2 cellular contexts compared by ENCODE assay signal in the genomic region with DNA sequence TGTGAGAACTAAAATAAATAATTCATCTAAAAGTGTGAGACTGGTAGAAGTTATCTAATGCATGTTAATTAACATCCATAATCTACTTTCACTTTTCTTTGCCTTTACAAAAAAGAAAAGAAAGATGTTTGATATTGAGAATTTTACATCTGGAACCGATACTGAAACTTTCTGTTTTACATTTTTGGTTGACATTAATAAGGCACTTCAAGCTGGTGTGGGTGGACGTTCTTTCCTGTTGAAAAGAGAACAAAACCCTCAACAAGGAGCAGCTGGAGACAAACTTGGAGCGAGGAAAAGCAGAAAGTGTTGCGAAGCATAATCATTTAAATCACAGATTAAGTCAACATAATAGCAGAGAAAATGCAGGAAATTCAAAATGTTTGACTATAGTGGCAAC.
TF ChIP-seq lines count a peak whose summit lies in the region.

No MANE protein-coding gene starts in this region.

TF ChIP-seq in WTC11, 78 proteins besides CTCF, POLR2A, EP300 and RAD21 (continued from another document):
- TF ChIP-seq, protein P1, sequence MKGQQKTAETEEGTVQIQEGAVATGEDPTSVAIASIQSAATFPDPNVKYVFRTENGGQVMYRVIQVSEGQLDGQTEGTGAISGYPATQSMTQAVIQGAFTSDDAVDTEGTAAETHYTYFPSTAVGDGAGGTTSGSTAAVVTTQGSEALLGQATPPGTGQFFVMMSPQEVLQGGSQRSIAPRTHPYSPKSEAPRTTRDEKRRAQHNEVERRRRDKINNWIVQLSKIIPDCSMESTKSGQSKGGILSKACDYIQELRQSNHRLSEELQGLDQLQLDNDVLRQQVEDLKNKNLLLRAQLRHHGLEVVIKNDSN (CRISPR knock-in tag; IDR thresholded peaks at IDR 0.05): no peak
- TF ChIP-seq CREM (CRISPR knock-in tag; IDR thresholded peaks at IDR 0.05) (no peak), ZNF396 (CRISPR knock-in tag; IDR thresholded peaks at IDR 0.05; ENCODE audit: borderline replicate concordance) (no peak), ZNF232 (CRISPR knock-in tag; IDR thresholded peaks at IDR 0.05) (no peak)
- TF ChIP-seq, protein P2, sequence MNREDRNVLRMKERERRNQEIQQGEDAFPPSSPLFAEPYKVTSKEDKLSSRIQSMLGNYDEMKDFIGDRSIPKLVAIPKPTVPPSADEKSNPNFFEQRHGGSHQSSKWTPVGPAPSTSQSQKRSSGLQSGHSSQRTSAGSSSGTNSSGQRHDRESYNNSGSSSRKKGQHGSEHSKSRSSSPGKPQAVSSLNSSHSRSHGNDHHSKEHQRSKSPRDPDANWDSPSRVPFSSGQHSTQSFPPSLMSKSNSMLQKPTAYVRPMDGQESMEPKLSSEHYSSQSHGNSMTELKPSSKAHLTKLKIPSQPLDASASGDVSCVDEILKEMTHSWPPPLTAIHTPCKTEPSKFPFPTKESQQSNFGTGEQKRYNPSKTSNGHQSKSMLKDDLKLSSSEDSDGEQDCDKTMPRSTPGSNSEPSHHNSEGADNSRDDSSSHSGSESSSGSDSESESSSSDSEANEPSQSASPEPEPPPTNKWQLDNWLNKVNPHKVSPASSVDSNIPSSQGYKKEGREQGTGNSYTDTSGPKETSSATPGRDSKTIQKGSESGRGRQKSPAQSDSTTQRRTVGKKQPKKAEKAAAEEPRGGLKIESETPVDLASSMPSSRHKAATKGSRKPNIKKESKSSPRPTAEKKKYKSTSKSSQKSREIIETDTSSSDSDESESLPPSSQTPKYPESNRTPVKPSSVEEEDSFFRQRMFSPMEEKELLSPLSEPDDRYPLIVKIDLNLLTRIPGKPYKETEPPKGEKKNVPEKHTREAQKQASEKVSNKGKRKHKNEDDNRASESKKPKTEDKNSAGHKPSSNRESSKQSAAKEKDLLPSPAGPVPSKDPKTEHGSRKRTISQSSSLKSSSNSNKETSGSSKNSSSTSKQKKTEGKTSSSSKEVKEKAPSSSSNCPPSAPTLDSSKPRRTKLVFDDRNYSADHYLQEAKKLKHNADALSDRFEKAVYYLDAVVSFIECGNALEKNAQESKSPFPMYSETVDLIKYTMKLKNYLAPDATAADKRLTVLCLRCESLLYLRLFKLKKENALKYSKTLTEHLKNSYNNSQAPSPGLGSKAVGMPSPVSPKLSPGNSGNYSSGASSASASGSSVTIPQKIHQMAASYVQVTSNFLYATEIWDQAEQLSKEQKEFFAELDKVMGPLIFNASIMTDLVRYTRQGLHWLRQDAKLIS (CRISPR knock-in tag; IDR thresholded peaks at IDR 0.05; ENCODE audit: borderline replicate concordance): no peak
- TF ChIP-seq, protein P3, sequence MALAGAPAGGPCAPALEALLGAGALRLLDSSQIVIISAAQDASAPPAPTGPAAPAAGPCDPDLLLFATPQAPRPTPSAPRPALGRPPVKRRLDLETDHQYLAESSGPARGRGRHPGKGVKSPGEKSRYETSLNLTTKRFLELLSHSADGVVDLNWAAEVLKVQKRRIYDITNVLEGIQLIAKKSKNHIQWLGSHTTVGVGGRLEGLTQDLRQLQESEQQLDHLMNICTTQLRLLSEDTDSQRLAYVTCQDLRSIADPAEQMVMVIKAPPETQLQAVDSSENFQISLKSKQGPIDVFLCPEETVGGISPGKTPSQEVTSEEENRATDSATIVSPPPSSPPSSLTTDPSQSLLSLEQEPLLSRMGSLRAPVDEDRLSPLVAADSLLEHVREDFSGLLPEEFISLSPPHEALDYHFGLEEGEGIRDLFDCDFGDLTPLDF (CRISPR knock-in tag; IDR thresholded peaks at IDR 0.05): no peak
- TF ChIP-seq, protein P4, sequence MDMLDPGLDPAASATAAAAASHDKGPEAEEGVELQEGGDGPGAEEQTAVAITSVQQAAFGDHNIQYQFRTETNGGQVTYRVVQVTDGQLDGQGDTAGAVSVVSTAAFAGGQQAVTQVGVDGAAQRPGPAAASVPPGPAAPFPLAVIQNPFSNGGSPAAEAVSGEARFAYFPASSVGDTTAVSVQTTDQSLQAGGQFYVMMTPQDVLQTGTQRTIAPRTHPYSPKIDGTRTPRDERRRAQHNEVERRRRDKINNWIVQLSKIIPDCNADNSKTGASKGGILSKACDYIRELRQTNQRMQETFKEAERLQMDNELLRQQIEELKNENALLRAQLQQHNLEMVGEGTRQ (CRISPR knock-in tag; IDR thresholded peaks at IDR 0.05): no peak

TF ChIP-seq in HepG2, 621 proteins besides CTCF, POLR2A, EP300 and RAD21 (continued from another document):
- TF ChIP-seq TAF15 (IDR thresholded peaks at IDR 0.05; ENCODE audit: low read depth, low read length, poor library complexity, severe bottlenecking): no peak
- TF ChIP-seq POLR2AphosphoS2 (IDR thresholded peaks at IDR 0.05; ENCODE audit: low read depth, low read length): no peak
- TF ChIP-seq IKZF1 (IDR thresholded peaks at IDR 0.05): no peak
- TF ChIP-seq TOPORS (CRISPR knock-in tag; IDR thresholded peaks at IDR 0.05): no peak
- no peak for TF ChIP-seq ZSCAN30 (CRISPR knock-in tag; IDR thresholded peaks at IDR 0.05)
- TF ChIP-seq ZNF468 (CRISPR knock-in tag; IDR thresholded peaks at IDR 0.05): no peak
- no peak for TF ChIP-seq ATF7-NPFF (CRISPR knock-in tag; IDR thresholded peaks at IDR 0.05; ENCODE audit: low read depth)
- no peak for TF ChIP-seq SP140L (CRISPR knock-in tag; IDR thresholded peaks at IDR 0.05; ENCODE audit: borderline replicate concordance)
- no peak for TF ChIP-seq ZNF263 (CRISPR knock-in tag; IDR thresholded peaks at IDR 0.05)
- no peak for TF ChIP-seq ZNF282 (IDR thresholded peaks at IDR 0.05; ENCODE audit: partially characterized antibody)
- TF ChIP-seq ZNF7 (CRISPR knock-in tag; IDR thresholded peaks at IDR 0.05): no peak
- TF ChIP-seq ZNF644 (CRISPR knock-in tag; IDR thresholded peaks at IDR 0.05; ENCODE audit: low read depth): no peak
- TF ChIP-seq RARG (CRISPR knock-in tag; IDR thresholded peaks at IDR 0.05; ENCODE audit: low read depth): no peak
- TF ChIP-seq, protein P5, sequence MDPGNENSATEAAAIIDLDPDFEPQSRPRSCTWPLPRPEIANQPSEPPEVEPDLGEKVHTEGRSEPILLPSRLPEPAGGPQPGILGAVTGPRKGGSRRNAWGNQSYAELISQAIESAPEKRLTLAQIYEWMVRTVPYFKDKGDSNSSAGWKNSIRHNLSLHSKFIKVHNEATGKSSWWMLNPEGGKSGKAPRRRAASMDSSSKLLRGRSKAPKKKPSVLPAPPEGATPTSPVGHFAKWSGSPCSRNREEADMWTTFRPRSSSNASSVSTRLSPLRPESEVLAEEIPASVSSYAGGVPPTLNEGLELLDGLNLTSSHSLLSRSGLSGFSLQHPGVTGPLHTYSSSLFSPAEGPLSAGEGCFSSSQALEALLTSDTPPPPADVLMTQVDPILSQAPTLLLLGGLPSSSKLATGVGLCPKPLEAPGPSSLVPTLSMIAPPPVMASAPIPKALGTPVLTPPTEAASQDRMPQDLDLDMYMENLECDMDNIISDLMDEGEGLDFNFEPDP (CRISPR knock-in tag; conservative IDR thresholded peaks at IDR 0.05): no peak
